Comparison of ENCODE assay signal across 1 cellular context in genomic region chr17:37671813-37672544, GRCh38.
A peak's percentile ranks its signal among the peaks of the same experiment; 100 is the strongest.
TF ChIP-seq lines count a peak whose summit lies in the region.

No MANE protein-coding gene starts in this region.

TF ChIP-seq in SK-N-SH, 30 proteins besides CTCF, POLR2A, EP300 and RAD21 (continued from another document):
- no peak for TF ChIP-seq RCOR1 (IDR thresholded peaks at IDR 0.05; ENCODE audit: low read length)
- peak; percentile 94 for TF ChIP-seq FOSL2 (IDR thresholded peaks at IDR 0.05; ENCODE audit: borderline replicate concordance, low read depth)
- TF ChIP-seq FOXJ3 (CRISPR knock-in tag; IDR thresholded peaks at IDR 0.05): no peak
- TF ChIP-seq GABPA (IDR thresholded peaks at IDR 0.05; ENCODE audit: low read depth): no peak
- TF ChIP-seq JUND (IDR thresholded peaks at IDR 0.05): peak; percentile 80
- TF ChIP-seq TEAD4 (IDR thresholded peaks at IDR 0.05; ENCODE audit: borderline replicate concordance, insufficient read depth): peak; percentile 61; the same call in 1 of the 2 replicates
- no peak for TF ChIP-seq ZBTB33 (IDR thresholded peaks at IDR 0.05; ENCODE audit: borderline replicate concordance, low read depth)
- no peak for TF ChIP-seq MXI1 (IDR thresholded peaks at IDR 0.05; ENCODE audit: low read depth, low read length)
- TF ChIP-seq, protein P1, sequence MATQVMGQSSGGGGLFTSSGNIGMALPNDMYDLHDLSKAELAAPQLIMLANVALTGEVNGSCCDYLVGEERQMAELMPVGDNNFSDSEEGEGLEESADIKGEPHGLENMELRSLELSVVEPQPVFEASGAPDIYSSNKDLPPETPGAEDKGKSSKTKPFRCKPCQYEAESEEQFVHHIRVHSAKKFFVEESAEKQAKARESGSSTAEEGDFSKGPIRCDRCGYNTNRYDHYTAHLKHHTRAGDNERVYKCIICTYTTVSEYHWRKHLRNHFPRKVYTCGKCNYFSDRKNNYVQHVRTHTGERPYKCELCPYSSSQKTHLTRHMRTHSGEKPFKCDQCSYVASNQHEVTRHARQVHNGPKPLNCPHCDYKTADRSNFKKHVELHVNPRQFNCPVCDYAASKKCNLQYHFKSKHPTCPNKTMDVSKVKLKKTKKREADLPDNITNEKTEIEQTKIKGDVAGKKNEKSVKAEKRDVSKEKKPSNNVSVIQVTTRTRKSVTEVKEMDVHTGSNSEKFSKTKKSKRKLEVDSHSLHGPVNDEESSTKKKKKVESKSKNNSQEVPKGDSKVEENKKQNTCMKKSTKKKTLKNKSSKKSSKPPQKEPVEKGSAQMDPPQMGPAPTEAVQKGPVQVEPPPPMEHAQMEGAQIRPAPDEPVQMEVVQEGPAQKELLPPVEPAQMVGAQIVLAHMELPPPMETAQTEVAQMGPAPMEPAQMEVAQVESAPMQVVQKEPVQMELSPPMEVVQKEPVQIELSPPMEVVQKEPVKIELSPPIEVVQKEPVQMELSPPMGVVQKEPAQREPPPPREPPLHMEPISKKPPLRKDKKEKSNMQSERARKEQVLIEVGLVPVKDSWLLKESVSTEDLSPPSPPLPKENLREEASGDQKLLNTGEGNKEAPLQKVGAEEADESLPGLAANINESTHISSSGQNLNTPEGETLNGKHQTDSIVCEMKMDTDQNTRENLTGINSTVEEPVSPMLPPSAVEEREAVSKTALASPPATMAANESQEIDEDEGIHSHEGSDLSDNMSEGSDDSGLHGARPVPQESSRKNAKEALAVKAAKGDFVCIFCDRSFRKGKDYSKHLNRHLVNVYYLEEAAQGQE (IDR thresholded peaks at IDR 0.05; ENCODE audit: low read depth, low read length): no peak
- TF ChIP-seq TCF12 (IDR thresholded peaks at IDR 0.05): peak; percentile 70
TF ChIP-seq in SK-N-SH: peak in this region for 6.
